In the genomic region with DNA sequence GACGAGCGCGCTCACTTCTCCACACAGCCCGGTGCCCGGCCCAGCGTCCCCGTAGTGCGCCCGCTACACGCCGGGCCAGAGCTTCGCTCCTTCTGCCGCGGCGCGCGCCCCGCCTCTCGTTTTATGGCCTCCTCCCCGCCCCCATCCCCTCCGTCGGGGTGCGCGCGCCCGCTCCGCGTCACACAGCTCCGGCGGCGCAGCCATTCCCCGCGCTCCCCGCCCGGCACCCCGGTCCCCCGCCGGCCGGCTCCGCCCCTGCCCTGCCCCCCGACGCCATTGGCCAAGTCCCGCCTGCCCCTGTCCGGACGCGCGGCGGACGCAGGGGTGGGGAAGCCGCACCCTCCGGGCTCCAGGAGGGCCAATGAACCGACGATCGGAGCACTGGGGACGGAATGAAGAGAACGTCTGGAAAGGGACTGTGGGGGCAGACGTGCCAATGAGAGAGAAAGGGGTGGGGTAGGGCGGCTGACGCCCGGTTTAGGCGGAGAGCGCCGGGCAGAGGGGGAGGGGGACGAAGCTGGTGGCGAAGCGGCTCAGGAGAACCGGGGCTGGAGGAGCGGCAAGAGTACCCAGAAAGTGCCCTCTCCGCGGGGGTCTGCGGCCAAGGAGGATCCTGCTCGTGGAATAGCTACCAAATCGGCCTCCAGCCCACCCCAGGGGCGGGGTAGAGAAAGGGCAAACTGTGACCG, we compare ENCODE assay signal across 8 cellular contexts. TPM values are rescaled to one million over a fixed set of nuclear protein-coding genes. Genes with fewer than 3 reads are reported as not detected.
DNase-seq lines count a peak whose midpoint lies in the region; ATAC-seq and TF ChIP-seq lines count a peak whose summit lies in the region.

A gene with protein sequence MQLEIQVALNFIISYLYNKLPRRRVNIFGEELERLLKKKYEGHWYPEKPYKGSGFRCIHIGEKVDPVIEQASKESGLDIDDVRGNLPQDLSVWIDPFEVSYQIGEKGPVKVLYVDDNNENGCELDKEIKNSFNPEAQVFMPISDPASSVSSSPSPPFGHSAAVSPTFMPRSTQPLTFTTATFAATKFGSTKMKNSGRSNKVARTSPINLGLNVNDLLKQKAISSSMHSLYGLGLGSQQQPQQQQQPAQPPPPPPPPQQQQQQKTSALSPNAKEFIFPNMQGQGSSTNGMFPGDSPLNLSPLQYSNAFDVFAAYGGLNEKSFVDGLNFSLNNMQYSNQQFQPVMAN (minus strand): TSS at position 94 of the 689 bp plus-strand sequence. CDS start 2,337 bp downstream, outside the sequence.

- DNase-seq in EL = peak; percentile 98
- peak; percentile 96 for DNase-seq in H4 (ENCODE audit: low spot score)
- peak; percentile 97 for DNase-seq in LoVo (ENCODE audit: low spot score)
- peak; percentile 93 for DNase-seq in RWPE1 (ENCODE audit: low spot score)
- peak; percentile 93 for DNase-seq in fibroblast of mammary gland (ENCODE audit: low read depth)
- DNase-seq in natural killer cell treated with Interleukin-12 subunit alpha and Interleukin-12 subunit beta and Interleukin-15 and Interleukin-18, amount 100 ng/mL, for 72 hours (ENCODE audit: low spot score) = peak; percentile 97
- DNase-seq in stimulated activated naive CD4-positive, alpha-beta T cell treated with Interleukin-2 at 50 U/mL for 16 hours (lab: John Stamatoyannopoulos, UW) = peak; percentile 95

- no peak for TF ChIP-seq CTCF in RWPE1 (conservative IDR thresholded peaks at IDR 0.05; ENCODE audit: low read depth)
- no peak for TF ChIP-seq CTCF in fibroblast of mammary gland (conservative IDR thresholded peaks at IDR 0.05; ENCODE audit: control insufficient read depth, insufficient read depth, low read depth, low read length)

- peaks cover 38% of the 10 kb centered on the region for H3K36me3 Mint-ChIP-seq in activated T-helper 17 cell treated with anti-CD3 and anti-CD28 coated beads, Interleukin-2, amount 50 U/mL, for 72 hours (ENCODE audit: low read depth)
- peaks cover 12% of the 10 kb centered on the region for H3K36me3 Mint-ChIP-seq in natural killer cell treated with Interleukin-12 subunit alpha and Interleukin-12 subunit beta and Interleukin-15 and Interleukin-18, amount 100 ng/mL, for 72 hours

- H3K27ac Mint-ChIP-seq in activated T-helper 17 cell treated with anti-CD3 and anti-CD28 coated beads, Interleukin-2, amount 50 U/mL, for 72 hours = peak within 1 kb of the TSS; percentile 96
- peak within 1 kb of the TSS; percentile 92 to 95 for H3K27ac Mint-ChIP-seq in natural killer cell treated with Interleukin-12 subunit alpha and Interleukin-12 subunit beta and Interleukin-15 and Interleukin-18, amount 100 ng/mL, for 72 hours

- POLR2A ChIA-PET in RWPE1 (lab: Yijun Ruan, JAX; ENCODE audit: low non-redundant PET) = interaction anchor here (0.6 to 2.4 kb wide), 14 partner anchors 13 to 220 kb away, joined by 3 to 12 read pairs (median 4); no protein-coding TSS in a partner anchor

- H3K9me3 Mint-ChIP-seq in activated T-helper 17 cell treated with anti-CD3 and anti-CD28 coated beads, Interleukin-2, amount 50 U/mL, for 72 hours = no peaks in the 10 kb centered on the region
- H3K9me3 Mint-ChIP-seq in natural killer cell treated with Interleukin-12 subunit alpha and Interleukin-12 subunit beta and Interleukin-15 and Interleukin-18, amount 100 ng/mL, for 72 hours = no peaks in the 10 kb centered on the region

- peaks cover 33% of the 10 kb centered on the region for H3K4me1 Mint-ChIP-seq in activated T-helper 17 cell treated with anti-CD3 and anti-CD28 coated beads, Interleukin-2, amount 50 U/mL, for 72 hours
- peaks cover 34 to 52% of the 10 kb centered on the region in 2 donors for H3K4me1 Mint-ChIP-seq in natural killer cell treated with Interleukin-12 subunit alpha and Interleukin-12 subunit beta and Interleukin-15 and Interleukin-18, amount 100 ng/mL, for 72 hours (ENCODE audit: low read depth in 2 of 2)

- H3K27ac ChIP-seq in RWPE1 = peak within 1 kb of the TSS; percentile 100

- peak within 1 kb of the TSS; percentile 79 for H3K4me3 ChIP-seq in fibroblast of mammary gland (ENCODE audit: control insufficient read depth, low read depth, low read length)

- no peaks in the 10 kb centered on the region for H3K27me3 Mint-ChIP-seq in activated T-helper 17 cell treated with anti-CD3 and anti-CD28 coated beads, Interleukin-2, amount 50 U/mL, for 72 hours
- peaks cover 0 to 3% of the 10 kb centered on the region in 2 donors for H3K27me3 Mint-ChIP-seq in natural killer cell treated with Interleukin-12 subunit alpha and Interleukin-12 subunit beta and Interleukin-15 and Interleukin-18, amount 100 ng/mL, for 72 hours

- CTCF ChIA-PET in RWPE1 (lab: Yijun Ruan, JAX) = interaction anchor here (0.5 to 1.7 kb wide), 5 partner anchors 27 to 90 kb away, joined by 3 to 6 read pairs (median 3); no protein-coding TSS in a partner anchor

- peak within 1 kb of the TSS; percentile 90 for H3K4me3 Mint-ChIP-seq in activated T-helper 17 cell treated with anti-CD3 and anti-CD28 coated beads, Interleukin-2, amount 50 U/mL, for 72 hours
- H3K4me3 Mint-ChIP-seq in natural killer cell treated with Interleukin-12 subunit alpha and Interleukin-12 subunit beta and Interleukin-15 and Interleukin-18, amount 100 ng/mL, for 72 hours = peak within 1 kb of the TSS; percentile 99

- ATAC-seq in activated T-helper 17 cell treated with anti-CD3 and anti-CD28 coated beads, Interleukin-2, amount 50 U/mL, for 72 hours (replicated peaks) = peak; percentile 81
- peak; percentile 93 to 95 for ATAC-seq in natural killer cell treated with Interleukin-12 subunit alpha and Interleukin-12 subunit beta and Interleukin-15 and Interleukin-18, amount 100 ng/mL, for 72 hours

RNA-seq across cellular contexts. Expression of the gene that starts here (rescaled TPM):
- 3.1 and 7.0 TPM in 2 replicates for total RNA-seq in H4 (2014; rRNA removed; shearing (Covaris generic))
- 10 to 100 TPM; 33.1 to 40.8 TPM for total RNA-seq in activated T-helper 17 cell treated with anti-CD3 and anti-CD28 coated beads, Interleukin-2, amount 50 U/mL, for 72 hours
- total RNA-seq in natural killer cell treated with Interleukin-12 subunit alpha and Interleukin-12 subunit beta and Interleukin-15 and Interleukin-18, amount 100 ng/mL, for 72 hours = 10 to 100 TPM; 12.1 to 30.7 TPM

Comparison
In these comparisons a context has a peak if more than half of its experiments do, and no peak if none do; other contexts are left out.
1. Peak in every context shown above with its lines: DNase-seq, ATAC-seq, H3K4me3 ChIP-seq and H3K27ac ChIP-seq.